8 cellular contexts compared by ENCODE assay signal in genomic region chr12:106226884-106227640, GRCh38. TPM values are rescaled to one million over a fixed set of nuclear protein-coding genes. Genes with fewer than 3 reads are reported as not detected.
DNase-seq lines count a peak whose midpoint lies in the region; ATAC-seq, FAIRE-seq and TF ChIP-seq lines count a peak whose summit lies in the region.

No MANE protein-coding gene starts in this region.

- CTCF ChIA-PET in WTC11 (lab: Charles Lee) = interaction anchor here (0.5 to 3.5 kb wide), 26 partner anchors 8 to 806 kb away, joined by 3 to 73 read pairs (median 4); partner anchors contain the start of genes CKAP4 and POLR3B

- no peaks in the 10 kb centered on the region for H3K4me1 ChIP-seq in BE2C
- peaks cover 45 to 65% of the 10 kb centered on the region in 2 experiments for H3K4me1 ChIP-seq in neutrophil (ENCODE audit: control insufficient read depth in 1 of 2, insufficient read depth in 1 of 2, low read depth in 1 of 2, low read length in 1 of 2)

- peaks cover 9% of the 10 kb centered on the region for H3K4me1 Mint-ChIP-seq in WTC11

- H3K27me3 ChIP-seq in BE2C (no peaks in the 10 kb centered on the region), neutrophil (no peaks in the 10 kb centered on the region)

- FAIRE-seq in GM12891 (lab: Jason Lieb, UNC) = no peak

- no peak overlapping the region for H3K27ac Mint-ChIP-seq in WTC11

- H3K4me3 Mint-ChIP-seq in WTC11 = no peak overlapping the region

- TF ChIP-seq CTCF in BE2C (IDR thresholded peaks at IDR 0.05; ENCODE audit: low read depth, low read length) (peak; percentile 74), WTC11 (IDR thresholded peaks at IDR 0.05) (peak; percentile 56), fibroblast of pulmonary artery (IDR thresholded peaks at IDR 0.05; ENCODE audit: low read length, missing control alignments) (peak; percentile 70), neutrophil (IDR thresholded peaks at IDR 0.05) (peak; percentile 90)

- H3K36me3 ChIP-seq in BE2C (no peaks in the 10 kb centered on the region), neutrophil (no peaks in the 10 kb centered on the region)

- peak; percentile 44 for ATAC-seq in WTC11
- no peak for ATAC-seq in GM21723 (IDR thresholded peaks at IDR 0.05; ENCODE audit: unreplicated experiment)

- H3K9me3 ChIP-seq in BE2C (no peaks in the 10 kb centered on the region), neutrophil (no peaks in the 10 kb centered on the region)

- H3K27ac ChIP-seq in neutrophil = peak overlapping the region; percentile 97

- no peaks in the 10 kb centered on the region for H3K27me3 Mint-ChIP-seq in WTC11 (ENCODE audit: low read depth)

- no peaks in the 10 kb centered on the region for H3K9me3 Mint-ChIP-seq in WTC11

- DNase-seq in BE2C (peak; percentile 38), GM12891 (ENCODE audit: insufficient read length, low spot score) (peak; percentile 43), NCI-H2081 (lab: John Stamatoyannopoulos, UW) (peak; percentile 59 to 66), WTC11 (ENCODE audit: low spot score) (no peak), fibroblast of pulmonary artery (ENCODE audit: low read depth) (peak; percentile 78), occipital lobe (lab: John Stamatoyannopoulos, UW) (no peak)

- no peaks in the 10 kb centered on the region for H3K36me3 Mint-ChIP-seq in WTC11

- no peak for TF ChIP-seq POLR2A in GM12891 (IDR thresholded peaks at IDR 0.05; ENCODE audit: low read depth, low read length)

- POLR2A ChIA-PET in WTC11 (lab: Charles Lee) = interaction anchor here (0.6 to 1.2 kb wide), 2 partner anchors 55 to 878 kb away, joined by 3 to 4 read pairs; no protein-coding TSS in a partner anchor

- H3K4me3 ChIP-seq in BE2C (ENCODE audit: low read depth, low read length) (no peak overlapping the region), fibroblast of pulmonary artery (replicated peaks; ENCODE audit: low read depth, low read length) (no peak overlapping the region), neutrophil (ENCODE audit: low read depth in 1 of 2, low read length in 1 of 2) (peak overlapping the region; percentile 52 to 56)

TF ChIP-seq in GM12891, 5 proteins besides CTCF, POLR2A, EP300 and RAD21:
- no peak for TF ChIP-seq POU2F2 (IDR thresholded peaks at IDR 0.05; ENCODE audit: low read depth, low read length)
- no peak for TF ChIP-seq TAF1 (IDR thresholded peaks at IDR 0.05; ENCODE audit: low read depth, low read length)
- TF ChIP-seq SPI1 (IDR thresholded peaks at IDR 0.05; ENCODE audit: low read depth, low read length) = no peak
- no peak for TF ChIP-seq PAX5 (IDR thresholded peaks at IDR 0.05; ENCODE audit: insufficient read depth, low read length, severe bottlenecking)
- TF ChIP-seq POLR2AphosphoS5 (IDR thresholded peaks at IDR 0.05; ENCODE audit: low read depth, low read length) = no peak

TF ChIP-seq in WTC11, 78 proteins besides CTCF, POLR2A, EP300 and RAD21:
- TF ChIP-seq USF1 (CRISPR knock-in tag; IDR thresholded peaks at IDR 0.05) (peak; percentile 25; the same call in 1 of the 2 replicates), ZNF425 (CRISPR knock-in tag; conservative IDR thresholded peaks at IDR 0.05) (no peak)
TF ChIP-seq in WTC11: peak in this region for 1.

RNA-seq across cellular contexts. Expression of gene CKAP4, which starts 20.8 kb away (rescaled TPM):
- 41.7 TPM for polyA plus RNA-seq in BE2C (2012; ENCODE audit: insufficient read depth, insufficient read length, low read depth)
- polyA plus RNA-seq in GM12891 (2012; ENCODE audit: low read depth, missing spikeins) = 5.0 TPM
- 67.2 to 69.6 TPM (median 67.8 TPM) in 3 replicates for total RNA-seq in WTC11 (2021)
- 20.3 TPM for total RNA-seq in occipital lobe

Comparison
In these comparisons a context has a peak if more than half of its experiments do, and no peak if none do; other contexts are left out.
1. DNase-seq: peak in BE2C (single experiment), GM12891 (single experiment), NCI-H2081 (2 of 2) and fibroblast of pulmonary artery (single experiment); none in WTC11 (single experiment) and occipital lobe (single experiment).
2. H3K4me3 ChIP-seq: peak in neutrophil (2 of 2); none in BE2C (single experiment) and fibroblast of pulmonary artery (single experiment).
3. Peak in every context shown above with its lines, with median percentiles within 50 percentile points of each other: CTCF ChIP-seq.